In the genomic region with DNA sequence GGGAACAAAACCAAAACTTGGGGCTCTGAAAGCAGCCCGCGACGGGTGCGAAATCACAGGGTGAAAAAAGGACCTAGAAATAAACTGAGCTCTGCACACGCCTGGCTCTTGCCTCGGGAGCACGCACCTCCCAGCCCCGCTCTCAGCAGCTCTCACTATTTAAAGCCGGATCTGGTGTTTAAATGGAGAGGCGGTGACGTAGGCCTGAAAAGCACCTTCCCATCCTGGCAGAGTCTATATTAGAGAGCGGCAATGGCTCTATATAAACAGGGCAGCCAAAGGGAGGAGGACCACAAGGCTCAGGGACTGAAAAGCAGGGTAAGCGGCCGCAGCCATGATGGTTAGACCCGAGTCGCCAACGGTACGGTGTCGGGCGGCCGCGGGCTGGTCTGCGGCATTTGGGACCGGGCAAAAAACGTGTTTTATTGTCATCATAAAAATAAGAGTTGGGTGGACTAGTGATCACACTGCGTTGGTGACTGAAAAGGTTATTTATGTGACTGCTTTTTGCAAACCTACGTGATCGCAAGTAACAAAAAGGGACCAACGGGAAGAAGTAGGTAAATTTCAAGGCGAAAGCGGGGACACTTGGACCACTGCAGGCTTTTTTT, we compare ENCODE assay signal across 8 cellular contexts. TPM values are rescaled to one million over a fixed set of nuclear protein-coding genes. Genes with fewer than 3 reads are reported as not detected.
DNase-seq lines count a peak whose midpoint lies in the region; ATAC-seq and TF ChIP-seq lines count a peak whose summit lies in the region.

No MANE protein-coding gene starts in this region.

- peak; percentile 54 for ATAC-seq in GM21619 (IDR thresholded peaks at IDR 0.05; ENCODE audit: unreplicated experiment)
- peak; percentile 74 for ATAC-seq in mucosa of descending colon

- peaks cover 8% of the 10 kb centered on the region for H3K4me1 ChIP-seq in mucosa of descending colon (ENCODE audit: low read depth)

- peak overlapping the region; percentile 77 for H3K4me3 ChIP-seq in mucosa of descending colon

- peak overlapping the region; percentile 99 for H3K27ac ChIP-seq in epithelial cell of prostate

- H3K9me3 ChIP-seq in mucosa of descending colon, result no peaks in the 10 kb centered on the region

- TF ChIP-seq EP300 in Ishikawa (IDR thresholded peaks at IDR 0.05; ENCODE audit: borderline replicate concordance), result no peak; the same call in 1 of the 2 replicates

- intact Hi-C loops in mucosa of descending colon (cut with DNase I, micrococcal nuclease), result no loop called here

- DNase-seq in DMS153 treated with DMSO at 0.1 percent for 48 hours (lab: John Stamatoyannopoulos, UW; ENCODE audit: unreplicated experiment) (peak; percentile 95), OCI-M2 (lab: John Stamatoyannopoulos, UW; ENCODE audit: unreplicated experiment) (peak; percentile 70), epithelial cell of prostate (ENCODE audit: low read depth, low spot score) (peak; percentile 85), mucosa of descending colon (peak; percentile 89 to 95 (median 91))
- peak; percentile 88 for DNase-seq in activated T-cell treated with anti-CD3 and anti-CD28 coated beads, Interleukin-2, amount 50 U/mL, for 1 hour
- DNase-seq in stimulated activated CD8-positive, alpha-beta memory T cell treated with anti-CD3 and anti-CD28 coated beads, Interleukin-4, amount 100 ng/mL, for 1 hour (ENCODE audit: low read depth in 2 of 2, low spot score in 1 of 2), result peak; percentile 67 to 70

- no peak for TF ChIP-seq RAD21 in Ishikawa (IDR thresholded peaks at IDR 0.05; ENCODE audit: low read depth)

- H3K36me3 ChIP-seq in mucosa of descending colon (ENCODE audit: low read depth), result no peaks in the 10 kb centered on the region

- peak; percentile 6 for TF ChIP-seq CTCF in mucosa of descending colon (IDR thresholded peaks at IDR 0.05)

TF ChIP-seq in Ishikawa, 13 proteins besides CTCF, POLR2A, EP300 and RAD21:
- TF ChIP-seq CREB1 (IDR thresholded peaks at IDR 0.05; ENCODE audit: low read depth) (peak; percentile 57), TCF12 (IDR thresholded peaks at IDR 0.05; ENCODE audit: low read depth) (no peak), FOXM1 (IDR thresholded peaks at IDR 0.05; ENCODE audit: borderline replicate concordance, low read depth) (no peak; the same call in 1 of the 2 replicates), NFIC (IDR thresholded peaks at IDR 0.05) (no peak), EGR1 (IDR thresholded peaks at IDR 0.05) (no peak), CEBPB (IDR thresholded peaks at IDR 0.05) (no peak), TEAD4 (IDR thresholded peaks at IDR 0.05) (no peak), ZBTB7A (IDR thresholded peaks at IDR 0.05; ENCODE audit: low read depth) (no peak), TAF1 (IDR thresholded peaks at IDR 0.05; ENCODE audit: low read depth) (peak; percentile 79), YY1 (IDR thresholded peaks at IDR 0.05; ENCODE audit: low read depth) (peak; percentile 89)
- TF ChIP-seq, protein P1, sequence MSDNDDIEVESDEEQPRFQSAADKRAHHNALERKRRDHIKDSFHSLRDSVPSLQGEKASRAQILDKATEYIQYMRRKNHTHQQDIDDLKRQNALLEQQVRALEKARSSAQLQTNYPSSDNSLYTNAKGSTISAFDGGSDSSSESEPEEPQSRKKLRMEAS (IDR thresholded peaks at IDR 0.05), result peak; percentile 69
- TF ChIP-seq, protein P2, sequence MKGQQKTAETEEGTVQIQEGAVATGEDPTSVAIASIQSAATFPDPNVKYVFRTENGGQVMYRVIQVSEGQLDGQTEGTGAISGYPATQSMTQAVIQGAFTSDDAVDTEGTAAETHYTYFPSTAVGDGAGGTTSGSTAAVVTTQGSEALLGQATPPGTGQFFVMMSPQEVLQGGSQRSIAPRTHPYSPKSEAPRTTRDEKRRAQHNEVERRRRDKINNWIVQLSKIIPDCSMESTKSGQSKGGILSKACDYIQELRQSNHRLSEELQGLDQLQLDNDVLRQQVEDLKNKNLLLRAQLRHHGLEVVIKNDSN (IDR thresholded peaks at IDR 0.05), result no peak
- TF ChIP-seq, protein P3, sequence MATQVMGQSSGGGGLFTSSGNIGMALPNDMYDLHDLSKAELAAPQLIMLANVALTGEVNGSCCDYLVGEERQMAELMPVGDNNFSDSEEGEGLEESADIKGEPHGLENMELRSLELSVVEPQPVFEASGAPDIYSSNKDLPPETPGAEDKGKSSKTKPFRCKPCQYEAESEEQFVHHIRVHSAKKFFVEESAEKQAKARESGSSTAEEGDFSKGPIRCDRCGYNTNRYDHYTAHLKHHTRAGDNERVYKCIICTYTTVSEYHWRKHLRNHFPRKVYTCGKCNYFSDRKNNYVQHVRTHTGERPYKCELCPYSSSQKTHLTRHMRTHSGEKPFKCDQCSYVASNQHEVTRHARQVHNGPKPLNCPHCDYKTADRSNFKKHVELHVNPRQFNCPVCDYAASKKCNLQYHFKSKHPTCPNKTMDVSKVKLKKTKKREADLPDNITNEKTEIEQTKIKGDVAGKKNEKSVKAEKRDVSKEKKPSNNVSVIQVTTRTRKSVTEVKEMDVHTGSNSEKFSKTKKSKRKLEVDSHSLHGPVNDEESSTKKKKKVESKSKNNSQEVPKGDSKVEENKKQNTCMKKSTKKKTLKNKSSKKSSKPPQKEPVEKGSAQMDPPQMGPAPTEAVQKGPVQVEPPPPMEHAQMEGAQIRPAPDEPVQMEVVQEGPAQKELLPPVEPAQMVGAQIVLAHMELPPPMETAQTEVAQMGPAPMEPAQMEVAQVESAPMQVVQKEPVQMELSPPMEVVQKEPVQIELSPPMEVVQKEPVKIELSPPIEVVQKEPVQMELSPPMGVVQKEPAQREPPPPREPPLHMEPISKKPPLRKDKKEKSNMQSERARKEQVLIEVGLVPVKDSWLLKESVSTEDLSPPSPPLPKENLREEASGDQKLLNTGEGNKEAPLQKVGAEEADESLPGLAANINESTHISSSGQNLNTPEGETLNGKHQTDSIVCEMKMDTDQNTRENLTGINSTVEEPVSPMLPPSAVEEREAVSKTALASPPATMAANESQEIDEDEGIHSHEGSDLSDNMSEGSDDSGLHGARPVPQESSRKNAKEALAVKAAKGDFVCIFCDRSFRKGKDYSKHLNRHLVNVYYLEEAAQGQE (IDR thresholded peaks at IDR 0.05; ENCODE audit: low read depth), result no peak
TF ChIP-seq in Ishikawa: peak in this region for 4.

RNA-seq across cellular contexts. Expression of a gene that starts 1.4 kb away (rescaled TPM):
- total RNA-seq in mucosa of descending colon, result 10 to 100 TPM; 24.2 to 31.0 (median 29.5) TPM

Comparison
In these comparisons a context has a peak if more than half of its experiments do, and no peak if none do; other contexts are left out.
1. Peak in every context shown above with its lines: DNase-seq, ATAC-seq, H3K4me3 ChIP-seq and H3K27ac ChIP-seq.